ENCODE assay signal across 8 cellular contexts in genomic region chr3:157865449-157865862, GRCh38.
DNase-seq lines count a peak whose midpoint lies in the region; ATAC-seq and TF ChIP-seq lines count a peak whose summit lies in the region.

No MANE protein-coding gene starts in this region.

- H3K4me3 ChIP-seq in liver (ENCODE audit: low read depth in 1 of 3, low read length in 3 of 3): no peak overlapping the region

- H3K27ac ChIP-seq in liver (ENCODE audit: low read depth in 1 of 2, low read length in 2 of 2): no peak overlapping the region

- no peaks in the 10 kb centered on the region for H3K36me3 ChIP-seq in liver (ENCODE audit: control insufficient read depth in 4 of 4, insufficient read depth in 3 of 4, low read depth in 1 of 4, low read length in 3 of 4)

- intact Hi-C loops in activated T-helper 2 cell treated with anti-CD3 and anti-CD28 coated beads, Interferon-gamma antibody, Interleukin-2, Interleukin-4, amounts not matched to agents 10 μg/mL and 5 μg/mL and 100 μg/mL, durations not matched to agents 14 hours and 24 hours and 36 hours (cut with micrococcal nuclease): loop anchor here (2.0 to 10.0 kb wide), 3 partner anchors 449 to 667 kb away; no protein-coding TSS in a partner anchor

- no peaks in the 10 kb centered on the region for H3K9me3 ChIP-seq in liver (ENCODE audit: control insufficient read depth in 4 of 4, low read length in 3 of 4)

- no peak overlapping the region for H3K4me3 Mint-ChIP-seq in activated T-helper 2 cell treated with anti-CD3 and anti-CD28 coated beads, Interferon-gamma antibody, Interleukin-2, Interleukin-4, amounts not matched to agents 10 μg/mL and 5 μg/mL and 100 μg/mL, durations not matched to agents 14 hours and 24 hours and 36 hours (ENCODE audit: low read depth)

- no peaks in the 10 kb centered on the region for H3K4me1 Mint-ChIP-seq in activated T-helper 2 cell treated with anti-CD3 and anti-CD28 coated beads, Interferon-gamma antibody, Interleukin-2, Interleukin-4, amounts not matched to agents 10 μg/mL and 5 μg/mL and 100 μg/mL, durations not matched to agents 14 hours and 24 hours and 36 hours (ENCODE audit: low read depth)

- no peak overlapping the region for H3K9ac ChIP-seq in liver (ENCODE audit: low read depth in 1 of 2, low read length in 2 of 2)

- peak; percentile 26 for TF ChIP-seq CTCF in liver (IDR thresholded peaks at IDR 0.05; ENCODE audit: low read depth, low read length, missing input control)

- 41% methylated on average over 7 of the region's 7 CpGs for WGBS in liver

- peak; percentile 26 to 62 for TF ChIP-seq RAD21 in liver (IDR thresholded peaks at IDR 0.05)

- H3K27ac Mint-ChIP-seq in activated T-helper 2 cell treated with anti-CD3 and anti-CD28 coated beads, Interferon-gamma antibody, Interleukin-2, Interleukin-4, amounts not matched to agents 10 μg/mL and 5 μg/mL and 100 μg/mL, durations not matched to agents 14 hours and 24 hours and 36 hours: no peak overlapping the region

- DNase-seq in COR-L47 (lab: John Stamatoyannopoulos, UW): peak; percentile 51
- DNase-seq in NOMO-1 treated with dmso at 0.1 percent for 144 hours (lab: John Stamatoyannopoulos, UW; ENCODE audit: unreplicated experiment): peak; percentile 61
- peak; percentile 9 for DNase-seq in activated T-helper 2 cell treated with anti-CD3 and anti-CD28 coated beads, Interferon-gamma antibody, Interleukin-2, Interleukin-4, amounts not matched to agents 10 μg/mL and 5 μg/mL and 100 μg/mL, durations not matched to agents 14 hours and 24 hours and 36 hours (ENCODE audit: low spot score)
- no peak for DNase-seq in hippocampal formation (lab: John Stamatoyannopoulos, UW)

- no peaks in the 10 kb centered on the region for H3K4me1 ChIP-seq in liver (ENCODE audit: control insufficient read depth in 4 of 4, insufficient read depth in 4 of 4, low read length in 3 of 4)

- no peaks in the 10 kb centered on the region for H3K36me3 Mint-ChIP-seq in activated T-helper 2 cell treated with anti-CD3 and anti-CD28 coated beads, Interferon-gamma antibody, Interleukin-2, Interleukin-4, amounts not matched to agents 10 μg/mL and 5 μg/mL and 100 μg/mL, durations not matched to agents 14 hours and 24 hours and 36 hours (ENCODE audit: low read depth)

- H3K9me3 Mint-ChIP-seq in activated T-helper 2 cell treated with anti-CD3 and anti-CD28 coated beads, Interferon-gamma antibody, Interleukin-2, Interleukin-4, amounts not matched to agents 10 μg/mL and 5 μg/mL and 100 μg/mL, durations not matched to agents 14 hours and 24 hours and 36 hours: no peaks in the 10 kb centered on the region

- H3K27me3 ChIP-seq in liver (ENCODE audit: control insufficient read depth in 4 of 4, insufficient read depth in 4 of 4, low read length in 3 of 4): no peaks in the 10 kb centered on the region

- ATAC-seq in GM18867 (IDR thresholded peaks at IDR 0.05; ENCODE audit: unreplicated experiment) (peak; percentile 96), HG02970 (IDR thresholded peaks at IDR 0.05; ENCODE audit: low FRiP score, unreplicated experiment) (peak; percentile 74), HG03457 (IDR thresholded peaks at IDR 0.05; ENCODE audit: unreplicated experiment) (no peak)

- H3K27me3 Mint-ChIP-seq in activated T-helper 2 cell treated with anti-CD3 and anti-CD28 coated beads, Interferon-gamma antibody, Interleukin-2, Interleukin-4, amounts not matched to agents 10 μg/mL and 5 μg/mL and 100 μg/mL, durations not matched to agents 14 hours and 24 hours and 36 hours (ENCODE audit: low read depth): no peaks in the 10 kb centered on the region

TF ChIP-seq in liver, 16 proteins besides CTCF, POLR2A, EP300 and RAD21:
- TF ChIP-seq FOXA1 (IDR thresholded peaks at IDR 0.05) (no peak), HNF4A (conservative IDR thresholded peaks at IDR 0.05) (no peak), NR2F2 (IDR thresholded peaks at IDR 0.05) (no peak), EGR1 (IDR thresholded peaks at IDR 0.05; ENCODE audit: low read depth in 2 of 2) (no peak), MAX (IDR thresholded peaks at IDR 0.05) (no peak), TAF1 (conservative IDR thresholded peaks at IDR 0.05) (no peak), SP1 (IDR thresholded peaks at IDR 0.05) (no peak), JUND (IDR thresholded peaks at IDR 0.05) (no peak), HNF4G (IDR thresholded peaks at IDR 0.05) (no peak), ZBTB33 (IDR thresholded peaks at IDR 0.05) (no peak), FOXA2 (IDR thresholded peaks at IDR 0.05) (no peak), RXRA (IDR thresholded peaks at IDR 0.05) (no peak)
- TF ChIP-seq, protein P1, sequence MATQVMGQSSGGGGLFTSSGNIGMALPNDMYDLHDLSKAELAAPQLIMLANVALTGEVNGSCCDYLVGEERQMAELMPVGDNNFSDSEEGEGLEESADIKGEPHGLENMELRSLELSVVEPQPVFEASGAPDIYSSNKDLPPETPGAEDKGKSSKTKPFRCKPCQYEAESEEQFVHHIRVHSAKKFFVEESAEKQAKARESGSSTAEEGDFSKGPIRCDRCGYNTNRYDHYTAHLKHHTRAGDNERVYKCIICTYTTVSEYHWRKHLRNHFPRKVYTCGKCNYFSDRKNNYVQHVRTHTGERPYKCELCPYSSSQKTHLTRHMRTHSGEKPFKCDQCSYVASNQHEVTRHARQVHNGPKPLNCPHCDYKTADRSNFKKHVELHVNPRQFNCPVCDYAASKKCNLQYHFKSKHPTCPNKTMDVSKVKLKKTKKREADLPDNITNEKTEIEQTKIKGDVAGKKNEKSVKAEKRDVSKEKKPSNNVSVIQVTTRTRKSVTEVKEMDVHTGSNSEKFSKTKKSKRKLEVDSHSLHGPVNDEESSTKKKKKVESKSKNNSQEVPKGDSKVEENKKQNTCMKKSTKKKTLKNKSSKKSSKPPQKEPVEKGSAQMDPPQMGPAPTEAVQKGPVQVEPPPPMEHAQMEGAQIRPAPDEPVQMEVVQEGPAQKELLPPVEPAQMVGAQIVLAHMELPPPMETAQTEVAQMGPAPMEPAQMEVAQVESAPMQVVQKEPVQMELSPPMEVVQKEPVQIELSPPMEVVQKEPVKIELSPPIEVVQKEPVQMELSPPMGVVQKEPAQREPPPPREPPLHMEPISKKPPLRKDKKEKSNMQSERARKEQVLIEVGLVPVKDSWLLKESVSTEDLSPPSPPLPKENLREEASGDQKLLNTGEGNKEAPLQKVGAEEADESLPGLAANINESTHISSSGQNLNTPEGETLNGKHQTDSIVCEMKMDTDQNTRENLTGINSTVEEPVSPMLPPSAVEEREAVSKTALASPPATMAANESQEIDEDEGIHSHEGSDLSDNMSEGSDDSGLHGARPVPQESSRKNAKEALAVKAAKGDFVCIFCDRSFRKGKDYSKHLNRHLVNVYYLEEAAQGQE (IDR thresholded peaks at IDR 0.05): no peak
TF ChIP-seq in liver: peak in this region for 0.

Comparison
In these comparisons a context has a peak if more than half of its experiments do, and no peak if none do; other contexts are left out.
1. DNase-seq: peak in COR-L47 (single experiment), NOMO-1 treated with dmso at 0.1 percent for 144 hours (single experiment) and activated T-helper 2 cell treated with anti-CD3 and anti-CD28 coated beads, Interferon-gamma antibody, Interleukin-2, Interleukin-4, amounts not matched to agents 10 μg/mL and 5 μg/mL and 100 μg/mL, durations not matched to agents 14 hours and 24 hours and 36 hours (single experiment); none in hippocampal formation (0 of 2).